ENCODE assay signal across 20 cellular contexts in genomic region chr12:212383-212798, GRCh38. TPM values are rescaled to one million over a fixed set of nuclear protein-coding genes. Genes with fewer than 3 reads are reported as not detected.
A peak's percentile ranks its signal among the peaks of the same experiment; 100 is the strongest.
DNase-seq lines count a peak whose midpoint lies in the region; ATAC-seq and TF ChIP-seq lines count a peak whose summit lies in the region.
"Had no signal": no experiment of that assay in that cellular context is flagged by ENCODE, and none has a peak within 500 bp of the region (broad histone marks: within the 10 kb centered on the region; RNA-seq: fewer than 3 reads in every experiment).

No MANE protein-coding gene starts in this region.

- peak overlapping the region; percentile 57 to 60 for H3K4me3 ChIP-seq in duodenal mucosa (ENCODE audit: low read depth in 1 of 2, low read length in 2 of 2)
- H3K4me3 ChIP-seq in neural progenitor cell = no peak overlapping the region

- no peak overlapping the region for H2AFZ ChIP-seq in neural progenitor cell (replicated peaks)

- H3K36me3 Mint-ChIP-seq in neural progenitor cell = no peaks in the 10 kb centered on the region

- H3K79me2 ChIP-seq in neural progenitor cell (ENCODE audit: low read depth) = no peaks in the 10 kb centered on the region

- no peaks in the 10 kb centered on the region for H3F3A ChIP-seq in neural progenitor cell (ENCODE audit: low read depth)

- H3K4me1 ChIP-seq in duodenal mucosa (ENCODE audit: control insufficient read depth in 1 of 2, insufficient read depth in 2 of 2, low read length in 2 of 2) (peaks cover 25 to 38% of the 10 kb centered on the region in 2 donors), neural progenitor cell (peaks cover 21% of the 10 kb centered on the region)

- peak overlapping the region; percentile 42 for H3K4me2 ChIP-seq in neural progenitor cell

- H3K4me1 Mint-ChIP-seq in neural progenitor cell = peaks cover 35% of the 10 kb centered on the region

- no peaks in the 10 kb centered on the region for H3K9me3 Mint-ChIP-seq in neural progenitor cell
- H3K9me3 Mint-ChIP-seq: T-helper 1 cell treated with Interleukin-12 subunit alpha and Interleukin-12 subunit beta and Interleukin-4 antibody, amounts not matched to agents 30 μg/mL and 1 μg/mL, for 36 hours had no signal

- no peak overlapping the region for H3K27ac ChIP-seq in duodenal mucosa (ENCODE audit: low read depth, low read length)
- no peak overlapping the region for H3K27ac ChIP-seq in neural progenitor cell
- H3K27ac ChIP-seq: esophagus squamous epithelium had no signal

- peaks cover 23% of the 10 kb centered on the region for H3K27me3 Mint-ChIP-seq in neural progenitor cell (ENCODE audit: insufficient read depth, low read depth)

- DNase-seq in GM10266 (ENCODE audit: extremely low spot score) = peak; percentile 55
- peak; percentile 46 to 71 for DNase-seq in NOMO-1 (lab: John Stamatoyannopoulos, UW; ENCODE audit: unreplicated experiment in 2 of 2)
- DNase-seq in neural progenitor cell (ENCODE audit: low spot score) = no peak
- DNase-seq in stimulated activated naive CD4-positive, alpha-beta T cell treated with Interleukin-2 at 50 U/mL for 16 hours (lab: John Stamatoyannopoulos, UW) = no peak
- no peak for DNase-seq in activated T-cell treated with anti-CD3 and anti-CD28 coated beads, Interleukin-2, amount 50 U/mL, for 48 hours
- DNase-seq: activated CD4-positive, alpha-beta T cell treated with anti-CD3 and anti-CD28 coated beads for 1 hour; dermis blood vessel endothelial cell; esophagus squamous epithelium; H7; head of caudate nucleus; NCI-H2081; NCI-H526 treated with DMSO at 0.1 percent for 48 hours had no signal

- H3K27me3 ChIP-seq in duodenal mucosa (ENCODE audit: control insufficient read depth in 1 of 2, insufficient read depth in 2 of 2, low read length in 2 of 2) (peaks cover 0 to 6% of the 10 kb centered on the region in 2 donors), neural progenitor cell (peaks cover 73% of the 10 kb centered on the region)

- H3K27ac Mint-ChIP-seq in neural progenitor cell = peak overlapping the region; percentile 88
- H3K27ac Mint-ChIP-seq: T-helper 1 cell treated with Interleukin-12 subunit alpha and Interleukin-12 subunit beta and Interleukin-4 antibody, amounts not matched to agents 30 μg/mL and 1 μg/mL, for 36 hours had no signal

- no peak overlapping the region for H3K9ac ChIP-seq in duodenal mucosa (ENCODE audit: low read depth in 1 of 2, low read length in 2 of 2)
- H3K9ac ChIP-seq in neural progenitor cell = no peak overlapping the region

- no peaks in the 10 kb centered on the region for H4K20me1 ChIP-seq in neural progenitor cell (ENCODE audit: low read depth)

- no peak overlapping the region for H3K4me3 Mint-ChIP-seq in neural progenitor cell
- H3K4me3 Mint-ChIP-seq: T-helper 1 cell treated with Interleukin-12 subunit alpha and Interleukin-12 subunit beta and Interleukin-4 antibody, amounts not matched to agents 30 μg/mL and 1 μg/mL, for 36 hours had no signal

- no peaks in the 10 kb centered on the region for H3K9me3 ChIP-seq in duodenal mucosa (ENCODE audit: control insufficient read depth in 1 of 2, low read length in 2 of 2)
- H3K9me3 ChIP-seq in neural progenitor cell (ENCODE audit: low read depth) = no peaks in the 10 kb centered on the region
- H3K9me3 ChIP-seq: esophagus squamous epithelium, spleen had no signal

- H3K36me3 ChIP-seq in duodenal mucosa (ENCODE audit: control insufficient read depth in 1 of 2, insufficient read depth in 2 of 2, low read length in 2 of 2) (no peaks in the 10 kb centered on the region), neural progenitor cell (no peaks in the 10 kb centered on the region)
- H3K36me3 ChIP-seq: esophagus squamous epithelium, spleen had no signal

- ATAC-seq in GM21576 (IDR thresholded peaks at IDR 0.05; ENCODE audit: unreplicated experiment) (no peak), GM18498 (IDR thresholded peaks at IDR 0.05; ENCODE audit: unreplicated experiment) (no peak)

- no peak for TF ChIP-seq CTCF in GM10266 (IDR thresholded peaks at IDR 0.05; ENCODE audit: control insufficient read depth, insufficient read depth, low read depth, missing control alignments)
- no peak for TF ChIP-seq CTCF in neural progenitor cell (IDR thresholded peaks at IDR 0.05)

RNA-seq across cellular contexts. Expression of gene SLC6A12, which starts 1.6 kb away (rescaled TPM):
- total RNA-seq in neural progenitor cell (ENCODE audit: low replicate concordance) = 0.12 TPM in 1 of 2 replicates, not detected in the other
- total RNA-seq: HT1080, kidney epithelial cell had no signal

RNA-seq across cellular contexts. Expression of gene SLC6A13, which starts 50.2 kb away (rescaled TPM):
- 0.31 TPM in 1 of 2 replicates, not detected in the other for total RNA-seq in neural progenitor cell (ENCODE audit: low replicate concordance)
- total RNA-seq: esophagus squamous epithelium, H7, HT1080, kidney epithelial cell, posterior vena cava had no signal

Comparison
In these comparisons a context has a peak if more than half of its experiments do, and no peak if none do; other contexts are left out.
1. DNase-seq: peak in GM10266 (single experiment) and NOMO-1 (2 of 2); none in neural progenitor cell (single experiment), stimulated activated naive CD4-positive, alpha-beta T cell treated with Interleukin-2 at 50 U/mL for 16 hours (single experiment) and activated T-cell treated with anti-CD3 and anti-CD28 coated beads, Interleukin-2, amount 50 U/mL, for 48 hours (0 of 2).